26 cellular contexts compared by ENCODE assay signal in the genomic region with DNA sequence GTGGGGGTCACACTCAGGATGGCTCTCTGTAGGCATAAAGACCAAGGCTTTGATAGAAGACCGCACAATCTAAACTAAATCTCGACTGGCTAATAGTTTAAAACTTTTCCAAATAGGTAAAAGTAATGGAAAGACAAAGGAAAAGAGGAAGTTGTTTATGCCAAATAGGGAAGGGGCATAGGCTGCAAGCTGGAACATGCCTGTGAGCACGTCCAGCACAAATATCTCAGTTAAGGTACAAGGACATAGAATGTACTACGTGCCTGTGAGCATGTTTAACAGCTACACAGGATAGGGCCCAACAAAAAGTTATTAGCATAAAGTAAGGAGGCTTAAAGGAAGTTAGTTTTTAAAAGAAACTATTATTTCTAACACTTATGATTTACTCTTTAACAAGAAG. TPM values are rescaled to one million over a fixed set of nuclear protein-coding genes. Genes with fewer than 3 reads are reported as not detected.
"Had no signal": no experiment of that assay in that cellular context is flagged by ENCODE, and none has a peak within 500 bp of the region (broad histone marks: within the 10 kb centered on the region; RNA-seq: fewer than 3 reads in every experiment).

No MANE protein-coding gene starts in this region.

- H3K36me3 ChIP-seq: prostate gland, uterus had no signal

- H3K4me1 ChIP-seq: left lung, prostate gland, right atrium auricular region, transverse colon, uterus had no signal

- H3K4me3 Mint-ChIP-seq: activated naive CD8-positive, alpha-beta T cell treated with anti-CD3 and anti-CD28 coated beads, Interleukin-2, amount 10 ng/mL, durations not matched to agents 7 days and 5 days; stimulated activated memory B cell treated with anti-CD40 and anti-IgM and Interleukin-4, amounts not matched to agents 10 μg/mL and 1 μg/mL and 100 μg/mL, for 72 hours had no signal

- H3K9me3 ChIP-seq: left lung, prostate gland, right atrium auricular region, transverse colon, uterus had no signal

- H3K27me3 Mint-ChIP-seq: activated naive CD8-positive, alpha-beta T cell treated with anti-CD3 and anti-CD28 coated beads, Interleukin-2, amount 10 ng/mL, durations not matched to agents 7 days and 5 days; stimulated activated memory B cell treated with anti-CD40 and anti-IgM and Interleukin-4, amounts not matched to agents 10 μg/mL and 1 μg/mL and 100 μg/mL, for 72 hours had no signal

- H3K27ac ChIP-seq: coronary artery, left lung, prostate gland, right atrium auricular region, skin epidermis, transverse colon, uterus had no signal

- DNase-seq: activated CD4-positive, alpha-beta T cell treated with anti-CD3 and anti-CD28 coated beads, Interleukin-2, amount 50 U/mL, for 1 hour; activated CD8-positive, alpha-beta memory T cell treated with anti-CD3 and anti-CD28 coated beads for 24 hours; activated CD8-positive, alpha-beta memory T cell treated with anti-CD3 and anti-CD28 coated beads, Interleukin-2, amount 50 U/mL, for 48 hours; activated gamma-delta T cell; activated naive CD8-positive, alpha-beta T cell treated with anti-CD3 and anti-CD28 coated beads, Interleukin-2, amount 10 ng/mL, durations not matched to agents 7 days and 5 days; amygdala; central memory CD4-positive, alpha-beta T cell; erythroblast; foreskin melanocyte; left lung; stimulated activated CD4-positive, alpha-beta T cell treated with anti-CD3 and anti-CD28 coated beads, Interleukin-4, amount 100 ng/mL, for 4 hours; substantia nigra; T-helper 1 cell; T-helper 9 cell; transverse colon; uterus had no signal

- H3K9me3 Mint-ChIP-seq: activated naive CD8-positive, alpha-beta T cell treated with anti-CD3 and anti-CD28 coated beads, Interleukin-2, amount 10 ng/mL, durations not matched to agents 7 days and 5 days; stimulated activated memory B cell treated with anti-CD40 and anti-IgM and Interleukin-4, amounts not matched to agents 10 μg/mL and 1 μg/mL and 100 μg/mL, for 72 hours had no signal

- H3K27me3 ChIP-seq: left lung, right atrium auricular region, transverse colon, uterus had no signal

- H3K27ac Mint-ChIP-seq: activated naive CD8-positive, alpha-beta T cell treated with anti-CD3 and anti-CD28 coated beads, Interleukin-2, amount 10 ng/mL, durations not matched to agents 7 days and 5 days; stimulated activated memory B cell treated with anti-CD40 and anti-IgM and Interleukin-4, amounts not matched to agents 10 μg/mL and 1 μg/mL and 100 μg/mL, for 72 hours had no signal

- H3K4me1 Mint-ChIP-seq: stimulated activated memory B cell treated with anti-CD40 and anti-IgM and Interleukin-4, amounts not matched to agents 10 μg/mL and 1 μg/mL and 100 μg/mL, for 72 hours had no signal

- ATAC-seq: left lung; SK-N-SH treated with all-trans-retinoic acid at 6 μM for 48 hours; stimulated activated memory B cell treated with anti-CD40 and anti-IgM and Interleukin-4, amounts not matched to agents 10 μg/mL and 1 μg/mL and 100 μg/mL, for 72 hours had no signal

- H3K4me3 ChIP-seq: coronary artery, left lung, prostate gland, right atrium auricular region, skin epidermis, transverse colon, uterus had no signal

RNA-seq across cellular contexts. Expression of a gene that starts 27.6 kb away (rescaled TPM):
- total RNA-seq: activated naive CD8-positive, alpha-beta T cell treated with anti-CD3 and anti-CD28 coated beads, Interleukin-2, amount 10 ng/mL, durations not matched to agents 7 days and 5 days; kidney epithelial cell; left lung; lung microvascular endothelial cell; myocyte; osteocyte; prostate gland; right atrium auricular region; uterus had no signal

RNA-seq across cellular contexts. Expression of a gene that starts 38.9 kb away (rescaled TPM):
- total RNA-seq: activated naive CD8-positive, alpha-beta T cell treated with anti-CD3 and anti-CD28 coated beads, Interleukin-2, amount 10 ng/mL, durations not matched to agents 7 days and 5 days; kidney epithelial cell; left lung; lung microvascular endothelial cell; myocyte; osteocyte; prostate gland; right atrium auricular region; uterus had no signal
